13 cellular contexts compared by ENCODE assay signal in genomic region chr12:70255311-70255710, GRCh38. TPM values are rescaled to one million over a fixed set of nuclear protein-coding genes. Genes with fewer than 3 reads are reported as not detected.
DNase-seq lines count a peak whose midpoint lies in the region; ATAC-seq and TF ChIP-seq lines count a peak whose summit lies in the region.
"Had no signal": no experiment of that assay in that cellular context is flagged by ENCODE, and none has a peak within 500 bp of the region (broad histone marks: within the 10 kb centered on the region; RNA-seq: fewer than 3 reads in every experiment).

No MANE protein-coding gene starts in this region.

- no peak overlapping the region for H3K4me3 ChIP-seq in transverse colon
- H3K4me3 ChIP-seq in mucosa of descending colon = no peak overlapping the region
- H3K4me3 ChIP-seq: neural progenitor cell had no signal

- TF ChIP-seq CTCF in transverse colon (IDR thresholded peaks at IDR 0.05) (no peak), mucosa of descending colon (IDR thresholded peaks at IDR 0.05) (no peak)

- H3K4me1 ChIP-seq in transverse colon (peaks cover 3 to 77% (median 11%) of the 10 kb centered on the region in 4 donors), mucosa of descending colon (ENCODE audit: low read depth) (peaks cover 7% of the 10 kb centered on the region)

- H3K4me1 Mint-ChIP-seq in activated T-cell treated with anti-CD3 and anti-CD28 coated beads, Interleukin-2, amount 50 U/mL, for 72 hours (ENCODE audit: low read depth) = peaks cover 79% of the 10 kb centered on the region
- H3K4me1 Mint-ChIP-seq in activated T-cell treated with anti-CD3 and anti-CD28 coated beads, Interleukin-2, amount 50 U/mL, for 4 hours (ENCODE audit: low read depth) = peaks cover 78% of the 10 kb centered on the region

- no peaks in the 10 kb centered on the region for H3K27me3 Mint-ChIP-seq in activated T-cell treated with anti-CD3 and anti-CD28 coated beads, Interleukin-2, amount 50 U/mL, for 72 hours (ENCODE audit: low read depth)
- no peaks in the 10 kb centered on the region for H3K27me3 Mint-ChIP-seq in activated T-cell treated with anti-CD3 and anti-CD28 coated beads, Interleukin-2, amount 50 U/mL, for 4 hours (ENCODE audit: low read depth)

- in situ Hi-C loops in transverse colon (cut with MboI; ENCODE audit: low pct_ligation_motif_present in 1 of 4, low pct_unique_long_range_greater_than_20kb in 1 of 4, low sequenced_read_pairs in 3 of 4) = no loop called here

- H3K36me3 ChIP-seq in transverse colon (no peaks in the 10 kb centered on the region), mucosa of descending colon (ENCODE audit: low read depth) (no peaks in the 10 kb centered on the region)

- no peak for ATAC-seq in activated T-cell treated with anti-CD3 and anti-CD28 coated beads, Interleukin-2, amount 50 U/mL, for 72 hours (replicated peaks in 1 of 2)
- ATAC-seq in activated T-cell treated with anti-CD3 and anti-CD28 coated beads, Interleukin-2, amount 50 U/mL, for 4 hours = no peak
- no peak for ATAC-seq in HG02840 (IDR thresholded peaks at IDR 0.05; ENCODE audit: low FRiP score, unreplicated experiment)
- no peak for ATAC-seq in mucosa of descending colon

- no peaks in the 10 kb centered on the region for H3K9me3 Mint-ChIP-seq in activated T-cell treated with anti-CD3 and anti-CD28 coated beads, Interleukin-2, amount 50 U/mL, for 72 hours
- no peaks in the 10 kb centered on the region for H3K9me3 Mint-ChIP-seq in activated T-cell treated with anti-CD3 and anti-CD28 coated beads, Interleukin-2, amount 50 U/mL, for 4 hours

- DNase-seq in activated T-cell treated with anti-CD3 and anti-CD28 coated beads, Interleukin-2, amount 50 U/mL, for 72 hours = no peak
- DNase-seq in activated T-cell treated with anti-CD3 and anti-CD28 coated beads, Interleukin-2, amount 50 U/mL, for 4 hours = no peak
- DNase-seq in amniotic epithelial cell (ENCODE audit: low read depth) (peak; percentile 35), iris pigment epithelial cell (ENCODE audit: low read depth) (peak; percentile 41), transverse colon (no peak), NCI-H2171 treated with DMSO at 0.1 percent for 48 hours (lab: John Stamatoyannopoulos, UW) (no peak), mucosa of descending colon (no peak)
- DNase-seq: activated CD8-positive, alpha-beta memory T cell treated with anti-CD3 and anti-CD28 coated beads for 24 hours; DMS79; NCI-H1436 treated with DMSO at 0.1 percent for 48 hours; stimulated activated CD4-positive, alpha-beta T cell treated with anti-CD3 and anti-CD28 coated beads, Interleukin-15, amount 100 ng/mL, for 24 hours had no signal

- H3K4me3 Mint-ChIP-seq in activated T-cell treated with anti-CD3 and anti-CD28 coated beads, Interleukin-2, amount 50 U/mL, for 72 hours = peak overlapping the region in 1 of 2 donors; percentile 39
- no peak overlapping the region for H3K4me3 Mint-ChIP-seq in activated T-cell treated with anti-CD3 and anti-CD28 coated beads, Interleukin-2, amount 50 U/mL, for 4 hours
- H3K4me3 Mint-ChIP-seq: neural progenitor cell had no signal

- peak overlapping the region; percentile 69 for H3K27ac Mint-ChIP-seq in activated T-cell treated with anti-CD3 and anti-CD28 coated beads, Interleukin-2, amount 50 U/mL, for 72 hours
- H3K27ac Mint-ChIP-seq: neural progenitor cell had no signal

- TF ChIP-seq POLR2A in transverse colon (IDR thresholded peaks at IDR 0.05) = no peak

- H3K9me3 ChIP-seq in transverse colon = no peaks in the 10 kb centered on the region
- H3K9me3 ChIP-seq in mucosa of descending colon = no peaks in the 10 kb centered on the region

- TF ChIP-seq EP300 in transverse colon (IDR thresholded peaks at IDR 0.05; ENCODE audit: low read depth) = no peak

- 49 to 54% methylated on average over 3 of the region's 3 CpGs for WGBS in transverse colon (ENCODE audit: low coverage in 1 of 2), 2 donors

- H3K27ac ChIP-seq in transverse colon = peak overlapping the region; percentile 11 to 49 (median 20)
- H3K27ac ChIP-seq: neural progenitor cell had no signal

- intact Hi-C loops in transverse colon (cut with DNase I; ENCODE audit: low total_unique reads) (no loop called here), mucosa of descending colon (cut with DNase I, micrococcal nuclease) (no loop called here)

- H3K36me3 Mint-ChIP-seq in activated T-cell treated with anti-CD3 and anti-CD28 coated beads, Interleukin-2, amount 50 U/mL, for 72 hours (ENCODE audit: insufficient read depth in 2 of 2) = no peaks in the 10 kb centered on the region
- peaks cover 4% of the 10 kb centered on the region for H3K36me3 Mint-ChIP-seq in activated T-cell treated with anti-CD3 and anti-CD28 coated beads, Interleukin-2, amount 50 U/mL, for 4 hours (ENCODE audit: insufficient read depth)

- no peaks in the 10 kb centered on the region for H3K27me3 ChIP-seq in transverse colon
- H3K27me3 ChIP-seq: neural progenitor cell had no signal

RNA-seq across cellular contexts. Expression of gene CNOT2, which starts 12.1 kb away (rescaled TPM):
- total RNA-seq in activated T-cell treated with anti-CD3 and anti-CD28 coated beads, Interleukin-2, amount 50 U/mL, for 72 hours = 10 to 100 TPM; 62.8 to 65.6 TPM
- total RNA-seq in activated T-cell treated with anti-CD3 and anti-CD28 coated beads, Interleukin-2, amount 50 U/mL, for 4 hours = 10 to 100 TPM; 60.4 to 66.5 (median 64.3) TPM
- 100 to 1,000 TPM in 3 of 4 donors, 10 to 100 TPM in 1; 36.8 to 204 (median 139) TPM for total RNA-seq in transverse colon
- total RNA-seq in mucosa of descending colon = 10 to 100 TPM; 80.3 to 86.2 (median 81.0) TPM

Comparison
In these comparisons a context has a peak if more than half of its experiments do, and no peak if none do; other contexts are left out.
1. DNase-seq: peak in amniotic epithelial cell (single experiment) and iris pigment epithelial cell (single experiment); none in activated T-cell treated with anti-CD3 and anti-CD28 coated beads, Interleukin-2, amount 50 U/mL, for 72 hours (0 of 2), activated T-cell treated with anti-CD3 and anti-CD28 coated beads, Interleukin-2, amount 50 U/mL, for 4 hours (single experiment), transverse colon (single experiment), NCI-H2171 treated with DMSO at 0.1 percent for 48 hours (single experiment) and mucosa of descending colon (0 of 3).